28 cellular contexts compared by ENCODE assay signal in genomic region chr20:16493486-16493885, GRCh38.
"Had no signal": no experiment of that assay in that cellular context is flagged by ENCODE, and none has a peak within 500 bp of the region (broad histone marks: within the 10 kb centered on the region; RNA-seq: fewer than 3 reads in every experiment).

No MANE protein-coding gene starts in this region.

- H3K27me3 ChIP-seq: neutrophil, pancreas, stomach, thyroid gland, tibial nerve, upper lobe of left lung, vagina had no signal

- H3K4me1 Mint-ChIP-seq: stimulated activated effector memory CD8-positive, alpha-beta T cell treated with anti-CD3 and anti-CD28 coated beads, Interleukin-12 subunit alpha, Interleukin-12 subunit beta, amount 100 ng/mL, for 72 hours had no signal

- H3K9me3 ChIP-seq: neutrophil, pancreas, psoas muscle, stomach, thoracic aorta, thyroid gland, tibial nerve, upper lobe of left lung, vagina had no signal

- DNase-seq: naive thymus-derived CD8-positive, alpha-beta T cell; nephron progenitor cell; nucleus accumbens; pancreas; psoas muscle; right cardiac atrium; stimulated activated CD4-positive, alpha-beta T cell treated with anti-CD3 and anti-CD28 coated beads, Interleukin-15, amount 100 ng/mL, for 24 hours; stimulated activated CD4-positive, alpha-beta T cell treated with anti-CD3 and anti-CD28 coated beads, Interleukin-2, amount 100 ng/mL, for 24 hours; stimulated activated CD4-positive, alpha-beta T cell treated with anti-CD3 and anti-CD28 coated beads, Interleukin-2, amount 100 ng/mL, for 48 hours; stimulated activated CD4-positive, alpha-beta T cell treated with anti-CD3 and anti-CD28 coated beads, Interleukin-4, amount 100 ng/mL, for 24 hours; stimulated activated naive B cell treated with anti-CD40 and anti-IgM and Interleukin-4, amounts not matched to agents 10 μg/mL and 1 μg/mL and 100 μg/mL, for 72 hours; stimulated activated naive CD4-positive, alpha-beta T cell treated with Interleukin-2 at 50 U/mL for 16 hours; stomach; thyroid gland; trophoblast cell; upper lobe of left lung had no signal

- H3K27me3 Mint-ChIP-seq: naive thymus-derived CD8-positive, alpha-beta T cell; natural killer cell treated with Interleukin-12 subunit alpha and Interleukin-12 subunit beta and Interleukin-15 and Interleukin-18, amount 100 ng/mL, for 72 hours; progenitor cell of endocrine pancreas; stimulated activated naive B cell treated with anti-CD40 and anti-IgM and Interleukin-4, amounts not matched to agents 10 μg/mL and 1 μg/mL and 100 μg/mL, for 72 hours; stimulated activated naive CD8-positive, alpha-beta T cell treated with anti-CD3 and anti-CD28 coated beads, Interleukin-15, Interleukin-2, amounts not matched to agents 100 ng/mL and 50 ng/mL, for 24 hours had no signal

- H3K9me3 Mint-ChIP-seq: naive thymus-derived CD8-positive, alpha-beta T cell; natural killer cell treated with Interleukin-12 subunit alpha and Interleukin-12 subunit beta and Interleukin-15 and Interleukin-18, amount 100 ng/mL, for 72 hours; nephron progenitor cell; neural crest cell; stimulated activated effector memory CD8-positive, alpha-beta T cell treated with anti-CD3 and anti-CD28 coated beads, Interleukin-12 subunit alpha, Interleukin-12 subunit beta, amount 100 ng/mL, for 72 hours; stimulated activated naive B cell treated with anti-CD40 and anti-IgM and Interleukin-4, amounts not matched to agents 10 μg/mL and 1 μg/mL and 100 μg/mL, for 72 hours; stimulated activated naive CD8-positive, alpha-beta T cell treated with anti-CD3 and anti-CD28 coated beads, Interleukin-15, Interleukin-2, amounts not matched to agents 100 ng/mL and 50 ng/mL, for 24 hours had no signal

- H3K27ac Mint-ChIP-seq: naive thymus-derived CD8-positive, alpha-beta T cell; natural killer cell treated with Interleukin-12 subunit alpha and Interleukin-12 subunit beta and Interleukin-15 and Interleukin-18, amount 100 ng/mL, for 72 hours; nephron progenitor cell; progenitor cell of endocrine pancreas; stimulated activated effector memory CD8-positive, alpha-beta T cell treated with anti-CD3 and anti-CD28 coated beads, Interleukin-12 subunit alpha, Interleukin-12 subunit beta, amount 100 ng/mL, for 72 hours; stimulated activated naive B cell treated with anti-CD40 and anti-IgM and Interleukin-4, amounts not matched to agents 10 μg/mL and 1 μg/mL and 100 μg/mL, for 72 hours; stimulated activated naive CD8-positive, alpha-beta T cell treated with anti-CD3 and anti-CD28 coated beads, Interleukin-15, Interleukin-2, amounts not matched to agents 100 ng/mL and 50 ng/mL, for 24 hours had no signal

- H3K4me3 Mint-ChIP-seq: naive thymus-derived CD8-positive, alpha-beta T cell; natural killer cell treated with Interleukin-12 subunit alpha and Interleukin-12 subunit beta and Interleukin-15 and Interleukin-18, amount 100 ng/mL, for 72 hours; nephron progenitor cell; neural crest cell; stimulated activated effector memory CD8-positive, alpha-beta T cell treated with anti-CD3 and anti-CD28 coated beads, Interleukin-12 subunit alpha, Interleukin-12 subunit beta, amount 100 ng/mL, for 72 hours; stimulated activated naive B cell treated with anti-CD40 and anti-IgM and Interleukin-4, amounts not matched to agents 10 μg/mL and 1 μg/mL and 100 μg/mL, for 72 hours; stimulated activated naive CD8-positive, alpha-beta T cell treated with anti-CD3 and anti-CD28 coated beads, Interleukin-15, Interleukin-2, amounts not matched to agents 100 ng/mL and 50 ng/mL, for 24 hours had no signal

- FAIRE-seq: pancreas, urothelium cell line had no signal

- H3K4me3 ChIP-seq: pancreas, psoas muscle, skin epidermis, stomach, thoracic aorta, thyroid gland, tibial nerve, upper lobe of left lung, vagina had no signal

- H3K4me1 ChIP-seq: pancreas, stomach, thyroid gland, tibial nerve, upper lobe of left lung, vagina had no signal

- H3K36me3 ChIP-seq: neutrophil, thyroid gland had no signal

- ATAC-seq: naive thymus-derived CD8-positive, alpha-beta T cell; natural killer cell treated with Interleukin-12 subunit alpha and Interleukin-12 subunit beta and Interleukin-15 and Interleukin-18, amount 100 ng/mL, for 72 hours; pancreas; psoas muscle; right cardiac atrium; sciatic nerve; stimulated activated effector memory CD8-positive, alpha-beta T cell treated with anti-CD3 and anti-CD28 coated beads, Interleukin-12 subunit alpha, Interleukin-12 subunit beta, amount 100 ng/mL, for 72 hours; stimulated activated naive B cell treated with anti-CD40 and anti-IgM and Interleukin-4, amounts not matched to agents 10 μg/mL and 1 μg/mL and 100 μg/mL, for 72 hours had no signal

- H3K27ac ChIP-seq: neutrophil, pancreas, psoas muscle, skin epidermis, stomach, thoracic aorta, thyroid gland, tibial nerve, upper lobe of left lung, vagina had no signal

- H3K36me3 Mint-ChIP-seq: stimulated activated effector memory CD8-positive, alpha-beta T cell treated with anti-CD3 and anti-CD28 coated beads, Interleukin-12 subunit alpha, Interleukin-12 subunit beta, amount 100 ng/mL, for 72 hours had no signal
